8 cellular contexts compared by ENCODE assay signal in the genomic region with DNA sequence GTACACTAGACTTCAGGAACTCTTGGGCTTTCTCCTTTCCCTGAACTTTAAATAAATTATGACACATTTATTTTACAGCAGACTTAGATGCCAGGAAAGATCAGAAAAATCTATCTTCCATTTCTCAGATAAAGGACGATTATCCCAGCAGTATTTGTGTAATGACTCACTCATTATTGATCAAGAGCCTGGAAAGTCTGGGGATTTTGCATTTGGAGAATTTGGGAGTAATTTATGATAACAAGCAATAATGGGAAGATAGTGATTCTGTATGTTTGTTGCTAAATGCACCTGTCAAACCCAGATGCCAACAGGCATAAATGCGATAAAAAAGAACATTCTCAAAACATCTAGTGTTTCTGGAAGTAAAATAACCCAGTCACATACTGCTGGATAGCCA.
"Had no signal": no experiment of that assay in that cellular context is flagged by ENCODE, and none has a peak within 500 bp of the region (broad histone marks: within the 10 kb centered on the region; RNA-seq: fewer than 3 reads in every experiment).

No MANE protein-coding gene starts in this region.

- H3K4me3 ChIP-seq: GM12878 had no signal

- ATAC-seq: GM12878 had no signal

- FAIRE-seq: G401.6, GM12878, GM12891, GM12892, GM18507, GM19239 had no signal

- DNase-seq: GDM1, GF-D8 had no signal
